In the genomic region with DNA sequence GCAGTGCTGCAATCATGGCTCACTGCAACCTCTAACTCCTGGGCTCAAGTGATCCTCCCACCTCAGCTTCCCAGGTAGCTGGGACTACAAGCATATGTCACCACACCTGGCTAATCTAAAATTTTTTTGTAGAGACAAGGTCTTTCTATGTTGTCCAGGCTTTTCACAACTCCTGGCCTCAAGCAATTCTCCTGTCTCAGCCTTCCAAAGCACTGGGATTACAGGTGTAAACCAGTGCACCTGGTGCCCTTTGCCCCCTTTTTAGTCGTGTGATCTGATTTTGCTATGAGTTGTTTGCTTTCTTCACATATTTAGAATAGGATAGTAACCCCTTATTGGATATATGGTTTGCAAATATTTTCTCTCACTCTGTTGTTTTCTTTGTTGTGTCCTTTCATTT, we compare ENCODE assay signal across 18 cellular contexts. TPM values are rescaled to one million over a fixed set of nuclear protein-coding genes. Genes with fewer than 3 reads are reported as not detected.
DNase-seq lines count a peak whose midpoint lies in the region; ATAC-seq and TF ChIP-seq lines count a peak whose summit lies in the region.
"Had no signal": no experiment of that assay in that cellular context is flagged by ENCODE, and none has a peak within 500 bp of the region (broad histone marks: within the 10 kb centered on the region; RNA-seq: fewer than 3 reads in every experiment).

No MANE protein-coding gene starts in this region.

- H3K27ac Mint-ChIP-seq in activated CD4-positive, alpha-beta T cell treated with anti-CD3 and anti-CD28 coated beads, Interleukin-2, amount 10 ng/mL, durations not matched to agents 24 days and 14 days = no peak overlapping the region
- H3K27ac Mint-ChIP-seq in progenitor cell of endocrine pancreas = peak overlapping the region; percentile 12

- no peak overlapping the region for H3K4me3 ChIP-seq in colonic mucosa
- H3K4me3 ChIP-seq: PC-9, sigmoid colon, vagina had no signal

- no peak for ATAC-seq in HG02840 (IDR thresholded peaks at IDR 0.05; ENCODE audit: low FRiP score, unreplicated experiment)

- H3K4me1 Mint-ChIP-seq in activated CD4-positive, alpha-beta T cell treated with anti-CD3 and anti-CD28 coated beads, Interleukin-2, amount 10 ng/mL, durations not matched to agents 24 days and 14 days = peaks cover 21% of the 10 kb centered on the region
- peaks cover 20% of the 10 kb centered on the region for H3K4me1 Mint-ChIP-seq in progenitor cell of endocrine pancreas (ENCODE audit: low read depth)

- DNase-seq in activated CD4-positive, alpha-beta T cell treated with anti-CD3 and anti-CD28 coated beads, Interleukin-2, amount 10 ng/mL, durations not matched to agents 24 days and 14 days = no peak
- no peak for DNase-seq in activated CD4-positive, alpha-beta T cell treated with anti-CD3 and anti-CD28 coated beads for 48 hours
- DNase-seq in NCI-H146 (lab: John Stamatoyannopoulos, UW) (peak; percentile 88), colonic mucosa (peak; percentile 53), progenitor cell of endocrine pancreas (ENCODE audit: low spot score, unreplicated experiment) (no peak), HK-2 (ENCODE audit: unreplicated experiment) (no peak)
- DNase-seq in activated CD4-positive, CD25-positive, alpha-beta regulatory T cell treated with anti-CD3 and anti-CD28 coated beads, Interleukin-2, amount 50 U/mL, for 72 hours = no peak
- DNase-seq: ACHN; activated CD4-positive, alpha-beta memory T cell treated with anti-CD3 and anti-CD28 coated beads for 36 hours; aorta; kidney glomerular epithelial cell; NCI-H524 treated with DMSO at 0.1 percent for 48 hours; occipital lobe; PC-9; sigmoid colon; stimulated activated CD4-positive, alpha-beta T cell treated with anti-CD3 and anti-CD28 coated beads, Interleukin-1b, Interleukin-23, amount 100 ng/mL, for 48 hours had no signal

- no peaks in the 10 kb centered on the region for H3K36me3 ChIP-seq in colonic mucosa
- H3K36me3 ChIP-seq: sigmoid colon, vagina had no signal

- no peaks in the 10 kb centered on the region for H3K27me3 ChIP-seq in colonic mucosa
- H3K27me3 ChIP-seq: sigmoid colon, vagina had no signal

- TF ChIP-seq CTCF in colonic mucosa (IDR thresholded peaks at IDR 0.05) (no peak), progenitor cell of endocrine pancreas (IDR thresholded peaks at IDR 0.05; ENCODE audit: unreplicated experiment) (no peak)

- H3K4me3 Mint-ChIP-seq in activated CD4-positive, alpha-beta T cell treated with anti-CD3 and anti-CD28 coated beads, Interleukin-2, amount 10 ng/mL, durations not matched to agents 24 days and 14 days = peak overlapping the region; percentile 2
- H3K4me3 Mint-ChIP-seq in progenitor cell of endocrine pancreas (ENCODE audit: low read depth) = peak overlapping the region; percentile 52

- peaks cover 15% of the 10 kb centered on the region for H3K36me3 Mint-ChIP-seq in activated CD4-positive, alpha-beta T cell treated with anti-CD3 and anti-CD28 coated beads, Interleukin-2, amount 10 ng/mL, durations not matched to agents 24 days and 14 days (ENCODE audit: low read depth)
- H3K36me3 Mint-ChIP-seq in progenitor cell of endocrine pancreas (ENCODE audit: insufficient read depth) = peaks cover 6% of the 10 kb centered on the region

- H3K27ac ChIP-seq in colonic mucosa = no peak overlapping the region
- H3K27ac ChIP-seq: PC-9, sigmoid colon, vagina had no signal

- H3K9me3 Mint-ChIP-seq in activated CD4-positive, alpha-beta T cell treated with anti-CD3 and anti-CD28 coated beads, Interleukin-2, amount 10 ng/mL, durations not matched to agents 24 days and 14 days = no peaks in the 10 kb centered on the region
- H3K9me3 Mint-ChIP-seq in progenitor cell of endocrine pancreas (ENCODE audit: low read depth) = no peaks in the 10 kb centered on the region
- H3K9me3 Mint-ChIP-seq: activated CD4-positive, alpha-beta memory T cell treated with anti-CD3 and anti-CD28 coated beads for 36 hours had no signal

- no peaks in the 10 kb centered on the region for H3K9me3 ChIP-seq in colonic mucosa
- H3K9me3 ChIP-seq: sigmoid colon, vagina had no signal

- intact Hi-C loops in activated CD4-positive, alpha-beta T cell treated with anti-CD3 and anti-CD28 coated beads, Interleukin-2, amount 10 ng/mL, durations not matched to agents 24 days and 14 days (cut with micrococcal nuclease) = no loop called here
- intact Hi-C loops in colonic mucosa (cut with DNase I) = loop anchor here (5.0 to 10.0 kb wide), 3 partner anchors 136 to 384 kb away; no protein-coding TSS in a partner anchor

- H3K9ac ChIP-seq in colonic mucosa (ENCODE audit: low read depth in 2 of 2, low read length in 2 of 2) = no peak overlapping the region

- no peaks in the 10 kb centered on the region for H3K4me1 ChIP-seq in colonic mucosa

- peaks cover 5% of the 10 kb centered on the region for H3K27me3 Mint-ChIP-seq in activated CD4-positive, alpha-beta T cell treated with anti-CD3 and anti-CD28 coated beads, Interleukin-2, amount 10 ng/mL, durations not matched to agents 24 days and 14 days
- no peaks in the 10 kb centered on the region for H3K27me3 Mint-ChIP-seq in progenitor cell of endocrine pancreas
- H3K27me3 Mint-ChIP-seq: activated CD4-positive, alpha-beta memory T cell treated with anti-CD3 and anti-CD28 coated beads for 36 hours had no signal

RNA-seq across cellular contexts. Expression of a gene that starts 1.7 kb away (rescaled TPM):
- 15.2 and 15.7 TPM in 2 replicates for total RNA-seq in activated CD4-positive, alpha-beta T cell treated with anti-CD3 and anti-CD28 coated beads, Interleukin-2, amount 10 ng/mL, durations not matched to agents 24 days and 14 days
- total RNA-seq in colonic mucosa = 10 to 100 TPM; 19.4 to 28.8 TPM
- 41.2 and 52.6 TPM in 2 replicates for total RNA-seq in progenitor cell of endocrine pancreas

RNA-seq across cellular contexts. Expression of a gene that starts 39.9 kb away (rescaled TPM):
- total RNA-seq in activated CD4-positive, alpha-beta T cell treated with anti-CD3 and anti-CD28 coated beads, Interleukin-2, amount 10 ng/mL, durations not matched to agents 24 days and 14 days = 30.8 and 31.6 TPM in 2 replicates
- total RNA-seq in colonic mucosa (10 to 100 TPM; 26.9 to 41.9 TPM), progenitor cell of endocrine pancreas (141 and 146 TPM in 2 replicates)

Comparison
In these comparisons a context has a peak if more than half of its experiments do, and no peak if none do; other contexts are left out.
1. DNase-seq: peak in NCI-H146 (single experiment) and colonic mucosa (single experiment); none in activated CD4-positive, alpha-beta T cell treated with anti-CD3 and anti-CD28 coated beads, Interleukin-2, amount 10 ng/mL, durations not matched to agents 24 days and 14 days (single experiment), activated CD4-positive, alpha-beta T cell treated with anti-CD3 and anti-CD28 coated beads for 48 hours (single experiment), progenitor cell of endocrine pancreas (single experiment), HK-2 (single experiment) and activated CD4-positive, CD25-positive, alpha-beta regulatory T cell treated with anti-CD3 and anti-CD28 coated beads, Interleukin-2, amount 50 U/mL, for 72 hours (single experiment).